In genomic region chr6:30207619-30208295, GRCh38 we compare ENCODE assay signal across 1 cellular context.
TF ChIP-seq lines count a peak whose summit lies in the region.

No MANE protein-coding gene starts in this region.

TF ChIP-seq in WTC11, 78 proteins besides CTCF, POLR2A, EP300 and RAD21 (continued from another document):
- TF ChIP-seq, protein P1, sequence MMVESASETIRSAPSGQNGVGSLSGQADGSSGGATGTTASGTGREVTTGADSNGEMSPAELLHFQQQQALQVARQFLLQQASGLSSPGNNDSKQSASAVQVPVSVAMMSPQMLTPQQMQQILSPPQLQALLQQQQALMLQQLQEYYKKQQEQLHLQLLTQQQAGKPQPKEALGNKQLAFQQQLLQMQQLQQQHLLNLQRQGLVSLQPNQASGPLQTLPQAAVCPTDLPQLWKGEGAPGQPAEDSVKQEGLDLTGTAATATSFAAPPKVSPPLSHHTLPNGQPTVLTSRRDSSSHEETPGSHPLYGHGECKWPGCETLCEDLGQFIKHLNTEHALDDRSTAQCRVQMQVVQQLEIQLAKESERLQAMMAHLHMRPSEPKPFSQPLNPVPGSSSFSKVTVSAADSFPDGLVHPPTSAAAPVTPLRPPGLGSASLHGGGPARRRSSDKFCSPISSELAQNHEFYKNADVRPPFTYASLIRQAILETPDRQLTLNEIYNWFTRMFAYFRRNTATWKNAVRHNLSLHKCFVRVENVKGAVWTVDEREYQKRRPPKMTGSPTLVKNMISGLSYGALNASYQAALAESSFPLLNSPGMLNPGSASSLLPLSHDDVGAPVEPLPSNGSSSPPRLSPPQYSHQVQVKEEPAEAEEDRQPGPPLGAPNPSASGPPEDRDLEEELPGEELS (CRISPR knock-in tag; IDR thresholded peaks at IDR 0.05), result no peak
- no peak for TF ChIP-seq MXD4 (CRISPR knock-in tag; IDR thresholded peaks at IDR 0.05; ENCODE audit: borderline replicate concordance)
- no peak for TF ChIP-seq ATF1 (CRISPR knock-in tag; IDR thresholded peaks at IDR 0.05)
- TF ChIP-seq, protein P2, sequence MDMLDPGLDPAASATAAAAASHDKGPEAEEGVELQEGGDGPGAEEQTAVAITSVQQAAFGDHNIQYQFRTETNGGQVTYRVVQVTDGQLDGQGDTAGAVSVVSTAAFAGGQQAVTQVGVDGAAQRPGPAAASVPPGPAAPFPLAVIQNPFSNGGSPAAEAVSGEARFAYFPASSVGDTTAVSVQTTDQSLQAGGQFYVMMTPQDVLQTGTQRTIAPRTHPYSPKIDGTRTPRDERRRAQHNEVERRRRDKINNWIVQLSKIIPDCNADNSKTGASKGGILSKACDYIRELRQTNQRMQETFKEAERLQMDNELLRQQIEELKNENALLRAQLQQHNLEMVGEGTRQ (CRISPR knock-in tag; IDR thresholded peaks at IDR 0.05), result no peak
- TF ChIP-seq ATF2 (CRISPR knock-in tag; IDR thresholded peaks at IDR 0.05; ENCODE audit: borderline replicate concordance, low read depth), result no peak
- no peak for TF ChIP-seq ZNF423 (CRISPR knock-in tag; IDR thresholded peaks at IDR 0.05)
